In genomic region chr3:168533600-168533999, GRCh38 we compare ENCODE assay signal across 20 cellular contexts.
DNase-seq lines count a peak whose midpoint lies in the region; ATAC-seq, FAIRE-seq and TF ChIP-seq lines count a peak whose summit lies in the region.
"Had no signal": no experiment of that assay in that cellular context is flagged by ENCODE, and none has a peak within 500 bp of the region (broad histone marks: within the 10 kb centered on the region; RNA-seq: fewer than 3 reads in every experiment).

No MANE protein-coding gene starts in this region.

- H3K9ac ChIP-seq in H1 (replicated peaks in 1 of 4; ENCODE audit: extremely low read depth in 1 of 4, low read depth in 3 of 4, low read length in 3 of 4), result no peak overlapping the region
- H3K9ac ChIP-seq: BLaER1 had no signal

- no peak overlapping the region for H4K8ac ChIP-seq in H1 (ENCODE audit: extremely low read depth, insufficient read depth, low read length)

- H3K56ac ChIP-seq in H1 (replicated peaks; ENCODE audit: insufficient read length, low read depth, low read length), result no peak overlapping the region

- no peak overlapping the region for H3K4me3 Mint-ChIP-seq in GM23338
- H3K4me3 Mint-ChIP-seq: CD14-positive monocyte; CD4-positive, alpha-beta memory T cell; CD4-positive, CD25-positive, alpha-beta regulatory T cell; CD8-positive, alpha-beta memory T cell had no signal

- H3K23ac ChIP-seq in H1 (ENCODE audit: insufficient read length), result no peak overlapping the region

- H3K27me3 Mint-ChIP-seq in GM23338 (ENCODE audit: insufficient read depth, low read depth, poor library complexity), result peaks cover 1% of the 10 kb centered on the region
- H3K27me3 Mint-ChIP-seq: CD4-positive, alpha-beta memory T cell; CD4-positive, CD25-positive, alpha-beta regulatory T cell; CD8-positive, alpha-beta memory T cell had no signal

- no peaks in the 10 kb centered on the region for H3K9me3 ChIP-seq in H1 (ENCODE audit: insufficient read depth in 2 of 2, low read depth in 1 of 2, low read length in 1 of 2)
- H3K9me3 ChIP-seq: BE2C, BLaER1 had no signal

- H4K20me1 ChIP-seq in GM23338 (replicated peaks; ENCODE audit: insufficient read depth) (no peaks in the 10 kb centered on the region), H1 (replicated peaks in 1 of 2; ENCODE audit: control insufficient read depth in 1 of 2, insufficient read depth in 2 of 2, low read length in 2 of 2) (no peaks in the 10 kb centered on the region)
- H4K20me1 ChIP-seq: BLaER1 had no signal

- H3K4me1 Mint-ChIP-seq in GM23338, result peaks cover 58% of the 10 kb centered on the region
- H3K4me1 Mint-ChIP-seq: CD14-positive monocyte; CD4-positive, alpha-beta memory T cell; CD4-positive, CD25-positive, alpha-beta regulatory T cell; CD8-positive, alpha-beta memory T cell had no signal

- no peak overlapping the region for H2AK5ac ChIP-seq in H1 (ENCODE audit: low read depth, low read length)

- H3K23me2 ChIP-seq in H1 (ENCODE audit: low read depth, low read length), result no peaks in the 10 kb centered on the region

- POLR2A ChIA-PET in H1 (lab: Charles Lee; ENCODE audit: partially characterized antibody), result no interaction called here

- H2AFZ ChIP-seq in GM23338 (no peak overlapping the region), H1 (ENCODE audit: low read length) (no peak overlapping the region)

- no peaks in the 10 kb centered on the region for H3K36me3 Mint-ChIP-seq in GM23338 (ENCODE audit: low read depth)
- H3K36me3 Mint-ChIP-seq: CD14-positive monocyte; CD4-positive, alpha-beta memory T cell; CD4-positive, CD25-positive, alpha-beta regulatory T cell; CD8-positive, alpha-beta memory T cell had no signal

- H3K4ac ChIP-seq in H1 (replicated peaks; ENCODE audit: insufficient read length, low read depth, low read length), result no peak overlapping the region

- CTCF ChIA-PET in H1 (lab: Charles Lee; ENCODE audit: partially characterized antibody), result interaction anchor here (1.0 to 1.2 kb wide), 3 partner anchors 13 to 322 kb away, joined by 3 read pairs; no protein-coding TSS in a partner anchor

- H3K4me2 ChIP-seq in GM23338 (peak overlapping the region; percentile 10; the same call in 1 of the 2 replicates), H1 (ENCODE audit: insufficient read depth in 1 of 2, low read depth in 2 of 2, low read length in 2 of 2) (no peak overlapping the region)
- H3K4me2 ChIP-seq: BLaER1 had no signal

- no peak overlapping the region for H4K91ac ChIP-seq in H1 (replicated peaks; ENCODE audit: insufficient read length, low read length)

- TF ChIP-seq RAD21 in H1 (IDR thresholded peaks at IDR 0.05 in 1 of 2, conservative IDR thresholded peaks at IDR 0.05 in 1 of 2; ENCODE audit: low read depth in 2 of 2, low read length in 2 of 2), result no peak

- H3K9me2 ChIP-seq in GM23338 (ENCODE audit: insufficient read depth), result no peaks in the 10 kb centered on the region

- H2BK120ac ChIP-seq in H1 (replicated peaks; ENCODE audit: low read depth, low read length), result no peak overlapping the region

- no peak for TF ChIP-seq POLR2A in H1 (IDR thresholded peaks at IDR 0.05; ENCODE audit: control extremely low read depth in 1 of 2, low read depth in 2 of 2, low read length in 2 of 2)

- H3K27ac Mint-ChIP-seq in GM23338, result no peak overlapping the region
- H3K27ac Mint-ChIP-seq: CD14-positive monocyte; CD4-positive, alpha-beta memory T cell; CD4-positive, CD25-positive, alpha-beta regulatory T cell; CD8-positive, alpha-beta memory T cell had no signal

- H3K79me1 ChIP-seq in H1 (ENCODE audit: low read depth, low read length), result no peaks in the 10 kb centered on the region

- H3F3A ChIP-seq in GM23338 (replicated peaks; ENCODE audit: low read depth), result no peaks in the 10 kb centered on the region

- no peak overlapping the region for H3K4me3 ChIP-seq in GM23338
- H3K4me3 ChIP-seq in H1 (ENCODE audit: extremely low read depth in 1 of 4, insufficient read depth in 2 of 4, low read depth in 3 of 4, low read length in 4 of 4), result no peak overlapping the region
- no peak overlapping the region for H3K4me3 ChIP-seq in retinal pigment epithelial cell (ENCODE audit: low read length)
- H3K4me3 ChIP-seq: BLaER1 had no signal

- TF ChIP-seq CTCF in GM23338 (conservative IDR thresholded peaks at IDR 0.05; ENCODE audit: low read depth in 2 of 2) (no peak), H1 (IDR thresholded peaks at IDR 0.05; ENCODE audit: control extremely low read depth in 1 of 3, insufficient read depth in 1 of 3, low read depth in 1 of 3, low read length in 3 of 3) (no peak), retinal pigment epithelial cell (conservative IDR thresholded peaks at IDR 0.05; ENCODE audit: low read depth, low read length) (no peak)

- DNase-seq in GM23338 (ENCODE audit: low spot score), result no peak
- DNase-seq in H1 (ENCODE audit: low read depth in 1 of 2, low spot score in 2 of 2), result no peak
- DNase-seq in retinal pigment epithelial cell (ENCODE audit: low read depth), result peak; percentile 82
- DNase-seq in NCI-H1048 (lab: John Stamatoyannopoulos, UW), result no peak
- DNase-seq in SKM-1 (lab: John Stamatoyannopoulos, UW; ENCODE audit: unreplicated experiment), result no peak
- no peak for DNase-seq in EL
- DNase-seq: 8988T; ACHN; BE2C; C1 segment of cervical spinal cord; CD4-positive, alpha-beta memory T cell; CD4-positive, CD25-positive, alpha-beta regulatory T cell; CD8-positive, alpha-beta memory T cell; COR-L47; DMS79 treated with DMSO at 0.1 percent for 48 hours; GDM1 had no signal

- H2BK20ac ChIP-seq in H1 (ENCODE audit: low read length), result no peak overlapping the region

- no peak overlapping the region for H2BK12ac ChIP-seq in H1 (ENCODE audit: low read depth, low read length)

- H3K27ac ChIP-seq in GM23338 (ENCODE audit: low read depth) (no peak overlapping the region), H1 (ENCODE audit: low read depth, low read length) (no peak overlapping the region)
- H3K27ac ChIP-seq: BLaER1 had no signal

- no peak overlapping the region for H2BK15ac ChIP-seq in H1 (ENCODE audit: low read length)

- H3K27me3 ChIP-seq in GM23338 (ENCODE audit: insufficient read depth) (no peaks in the 10 kb centered on the region), H1 (replicated peaks in 1 of 4; ENCODE audit: control insufficient read depth in 3 of 4, extremely low read depth in 1 of 4, insufficient read depth in 3 of 4, low read length in 3 of 4) (no peaks in the 10 kb centered on the region)
- H3K27me3 ChIP-seq: BE2C, BLaER1 had no signal

- 79% methylated on average over 2 of the region's 2 CpGs; no CpG with 5 or more reads in 1 of the 2 experiments for WGBS in H1 (ENCODE audit: extremely low coverage in 1 of 2, insufficient coverage in 1 of 2, insufficient read length in 1 of 2, insufficient replicate concordance in 2 of 2, low coverage in 1 of 2, low lambda C conversion rate in 2 of 2, missing lambda C conversion rate in 1 of 2), 2 experiments

- H4K5ac ChIP-seq in H1 (ENCODE audit: insufficient read length, low read depth, low read length), result no peak overlapping the region

- no peak for ATAC-seq in GM23338

- H3K9me3 Mint-ChIP-seq in GM23338, result no peaks in the 10 kb centered on the region

- no peak overlapping the region for H3K14ac ChIP-seq in H1 (ENCODE audit: insufficient read length)

- H3K79me2 ChIP-seq in GM23338 (replicated peaks; ENCODE audit: insufficient read depth) (no peaks in the 10 kb centered on the region), H1 (ENCODE audit: control insufficient read depth in 1 of 2, insufficient read depth in 2 of 2, low read length in 2 of 2) (no peaks in the 10 kb centered on the region)

- TF ChIP-seq EP300 in H1 (IDR thresholded peaks at IDR 0.05; ENCODE audit: borderline replicate concordance in 1 of 2, low read depth in 2 of 2, low read length in 2 of 2), result no peak

- no peak overlapping the region for H2BK5ac ChIP-seq in H1 (ENCODE audit: low read depth, low read length)

- peaks cover 42% of the 10 kb centered on the region for H3K4me1 ChIP-seq in GM23338 (ENCODE audit: insufficient read depth)
- H3K4me1 ChIP-seq in H1 (replicated peaks in 1 of 4; ENCODE audit: control insufficient read depth in 3 of 4, insufficient read depth in 4 of 4, low read length in 3 of 4), result peaks cover 3 to 11% (median 9%) of the 10 kb centered on the region in 4 experiments; a peak in 5 of 7 replicates
- H3K4me1 ChIP-seq: BE2C, BLaER1 had no signal

- H3K36me3 ChIP-seq in GM23338 (ENCODE audit: insufficient read depth) (no peaks in the 10 kb centered on the region), H1 (ENCODE audit: control insufficient read depth in 2 of 4, insufficient read depth in 4 of 4, low read length in 3 of 4) (no peaks in the 10 kb centered on the region)
- H3K36me3 ChIP-seq: BE2C, BLaER1 had no signal

- no peak overlapping the region for H3K18ac ChIP-seq in H1 (ENCODE audit: extremely low read depth, low read length)

- peak; percentile 36 for FAIRE-seq in H1 (lab: Jason Lieb, UNC)
- FAIRE-seq: GM12891, GM19239 had no signal

TF ChIP-seq in GM23338, 12 proteins besides CTCF, POLR2A, EP300 and RAD21 (continues in another document):
- TF ChIP-seq EZH2phosphoT487 (IDR thresholded peaks at IDR 0.05; ENCODE audit: unreplicated experiment) (no peak), ZNF114 (CRISPR knock-in tag; IDR thresholded peaks at IDR 0.05) (no peak), JUNB (IDR thresholded peaks at IDR 0.05; ENCODE audit: unreplicated experiment) (no peak)

TF ChIP-seq in H1, 55 proteins besides CTCF, POLR2A, EP300 and RAD21:
- TF ChIP-seq CBX5 (IDR thresholded peaks at IDR 0.05; ENCODE audit: low read depth, low read length), result no peak
- TF ChIP-seq TAF7 (optimal IDR thresholded peaks at IDR 0.05; ENCODE audit: borderline replicate concordance, low read depth, low read length), result no peak
- no peak for TF ChIP-seq BRCA1 (IDR thresholded peaks at IDR 0.05; ENCODE audit: low read depth, low read length)
- TF ChIP-seq YY1 (IDR thresholded peaks at IDR 0.05; ENCODE audit: low read depth, low read length), result no peak
- no peak for TF ChIP-seq CHD1 (IDR thresholded peaks at IDR 0.05; ENCODE audit: low read depth, low read length)
- no peak for TF ChIP-seq NANOG (IDR thresholded peaks at IDR 0.05; ENCODE audit: insufficient read depth, low read depth, low read length, poor library complexity, severe bottlenecking)
